In genomic region chr22:39130892-39131855, GRCh38 we compare ENCODE assay signal across 13 cellular contexts. TPM values are rescaled to one million over a fixed set of nuclear protein-coding genes. Genes with fewer than 3 reads are reported as not detected.
A peak's percentile ranks its signal among the peaks of the same experiment; 100 is the strongest.
DNase-seq lines count a peak whose midpoint lies in the region; ATAC-seq, FAIRE-seq and TF ChIP-seq lines count a peak whose summit lies in the region.
"Had no signal": no experiment of that assay in that cellular context is flagged by ENCODE, and none has a peak within 500 bp of the region (broad histone marks: within the 10 kb centered on the region; RNA-seq: fewer than 3 reads in every experiment).

No MANE protein-coding gene starts in this region.

- H3K36me3 Mint-ChIP-seq in glutamatergic neuron (ENCODE audit: unreplicated experiment) = no peaks in the 10 kb centered on the region
- no peaks in the 10 kb centered on the region for H3K36me3 Mint-ChIP-seq in neural crest cell (ENCODE audit: low read depth)
- H3K36me3 Mint-ChIP-seq: mesothelial cell of epicardium had no signal

- H3K4me1 ChIP-seq in BLaER1 treated with 17β-estradiol and CSF1 and Interleukin-3, amounts not matched to agents 10 nM and 100 nM = peaks cover 0 to 37% (median 15%) of the 10 kb centered on the region in 10 experiments; a peak in 17 of 20 replicates

- no peaks in the 10 kb centered on the region for H3K9me3 Mint-ChIP-seq in glutamatergic neuron (ENCODE audit: unreplicated experiment)
- H3K9me3 Mint-ChIP-seq in neural crest cell = no peaks in the 10 kb centered on the region
- H3K9me3 Mint-ChIP-seq: mesothelial cell of epicardium had no signal

- H3K27ac ChIP-seq in BLaER1 treated with 17β-estradiol and CSF1 and Interleukin-3, amounts not matched to agents 10 nM and 100 nM = peak overlapping the region in 4 of 11 experiments; percentile 16 to 57 (median 41); a peak in 6 of 22 replicates
- H3K27ac ChIP-seq: adrenal gland had no signal

- H3K4me2 ChIP-seq in BLaER1 treated with 17β-estradiol and CSF1 and Interleukin-3, amounts not matched to agents 10 nM and 100 nM = peak overlapping the region in 8 of 11 experiments; percentile 18 to 97 (median 80); a peak in 13 of 22 replicates

- H3K4me3 Mint-ChIP-seq in glutamatergic neuron (ENCODE audit: unreplicated experiment) (peak overlapping the region; percentile 35), neural crest cell (peak overlapping the region; percentile 21)
- H3K4me3 Mint-ChIP-seq: mesothelial cell of epicardium had no signal

- no peaks in the 10 kb centered on the region for H3K36me3 ChIP-seq in BLaER1 treated with 17β-estradiol and CSF1 and Interleukin-3, amounts not matched to agents 10 nM and 100 nM
- H3K36me3 ChIP-seq: adrenal gland had no signal

- TF ChIP-seq CTCF in glutamatergic neuron (IDR thresholded peaks at IDR 0.05; ENCODE audit: partially characterized antibody, unreplicated experiment) = no peak
- no peak for TF ChIP-seq CTCF in neural crest cell (conservative IDR thresholded peaks at IDR 0.05)

- H3K4me3 ChIP-seq in BLaER1 treated with 17β-estradiol and CSF1 and Interleukin-3, amounts not matched to agents 10 nM and 100 nM = no peak overlapping the region
- H3K4me3 ChIP-seq: adrenal gland had no signal

- peaks cover 0 to 3% (median 0%) of the 10 kb centered on the region in 11 experiments; a peak in 1 of 22 replicates for H4K20me1 ChIP-seq in BLaER1 treated with 17β-estradiol and CSF1 and Interleukin-3, amounts not matched to agents 10 nM and 100 nM

- peaks cover 14% of the 10 kb centered on the region for H3K4me1 Mint-ChIP-seq in glutamatergic neuron (ENCODE audit: low read depth, unreplicated experiment)
- H3K4me1 Mint-ChIP-seq in neural crest cell = peaks cover 40% of the 10 kb centered on the region

- peak overlapping the region; percentile 71 for H3K27ac Mint-ChIP-seq in glutamatergic neuron (ENCODE audit: unreplicated experiment)
- H3K27ac Mint-ChIP-seq in neural crest cell (ENCODE audit: unreplicated experiment) = peak overlapping the region; percentile 64
- H3K27ac Mint-ChIP-seq: mesothelial cell of epicardium had no signal

- DNase-seq in OCI-M1 (lab: John Stamatoyannopoulos, UW) (peak; percentile 13), glutamatergic neuron (peak; percentile 63), neural crest cell (ENCODE audit: low read depth, low spot score) (peak; percentile 45), frontal cortex (ENCODE audit: low spot score in 2 of 2) (no peak)
- DNase-seq: adrenal gland, DMS53, NCI-H524 treated with DMSO at 0.1 percent for 48 hours, small intestine had no signal

- H3K27me3 ChIP-seq in BLaER1 treated with 17β-estradiol and CSF1 and Interleukin-3, amounts not matched to agents 10 nM and 100 nM = no peaks in the 10 kb centered on the region
- H3K27me3 ChIP-seq: adrenal gland had no signal

- no peak for ATAC-seq in HG02885 (IDR thresholded peaks at IDR 0.05; ENCODE audit: poor library complexity, unreplicated experiment)
- ATAC-seq in HG02970 (IDR thresholded peaks at IDR 0.05; ENCODE audit: low FRiP score, unreplicated experiment) = no peak
- ATAC-seq in HG03175 (IDR thresholded peaks at IDR 0.05; ENCODE audit: unreplicated experiment) = no peak

- H3K9ac ChIP-seq in BLaER1 treated with 17β-estradiol and CSF1 and Interleukin-3, amounts not matched to agents 10 nM and 100 nM = peak overlapping the region in 6 of 11 experiments; percentile 9 to 55 (median 35); a peak in 4 of 22 replicates

- no peaks in the 10 kb centered on the region for H3K9me3 ChIP-seq in BLaER1 treated with 17β-estradiol and CSF1 and Interleukin-3, amounts not matched to agents 10 nM and 100 nM (replicated peaks in 1 of 11)
- H3K9me3 ChIP-seq: adrenal gland had no signal

- no peak for FAIRE-seq in frontal cortex (lab: Jason Lieb, UNC)
- FAIRE-seq: small intestine had no signal

- H3K27me3 Mint-ChIP-seq in glutamatergic neuron (ENCODE audit: unreplicated experiment) (peaks cover 17% of the 10 kb centered on the region), neural crest cell (ENCODE audit: low read depth) (peaks cover 7% of the 10 kb centered on the region)

RNA-seq across cellular contexts. Expression of gene CBX7, which starts 21.3 kb away (rescaled TPM):
- total RNA-seq in glutamatergic neuron (ENCODE audit: unreplicated experiment) (5.9 TPM), neural crest cell (2.3 and 2.4 TPM in 2 replicates), frontal cortex (6.1 TPM)

RNA-seq across cellular contexts. Expression of gene APOBEC3H, which starts 34.1 kb away (rescaled TPM):
- total RNA-seq in glutamatergic neuron (ENCODE audit: unreplicated experiment) (not detected), neural crest cell (not detected in 2 replicates), frontal cortex (not detected)
- total RNA-seq: mesothelial cell of epicardium had no signal

RNA-seq across cellular contexts. Expression of gene APOBEC3G, which starts 54.1 kb away (rescaled TPM):
- total RNA-seq in glutamatergic neuron (ENCODE audit: unreplicated experiment) (1.0 TPM), neural crest cell (1.3 and 2.1 TPM in 2 replicates), frontal cortex (0.41 TPM)

Comparison
In these comparisons a context has a peak if more than half of its experiments do, and no peak if none do; other contexts are left out.
1. DNase-seq: peak in OCI-M1 (single experiment), glutamatergic neuron (single experiment) and neural crest cell (single experiment); none in frontal cortex (0 of 2).